Comparison of ENCODE assay signal across 10 cellular contexts in genomic region chr17:69015631-69016030, GRCh38. TPM values are rescaled to one million over a fixed set of nuclear protein-coding genes. Genes with fewer than 3 reads are reported as not detected.
"Had no signal": no experiment of that assay in that cellular context is flagged by ENCODE, and none has a peak within 500 bp of the region (broad histone marks: within the 10 kb centered on the region; RNA-seq: fewer than 3 reads in every experiment).

No MANE protein-coding gene starts in this region.

- DNase-seq: IMR-90, KBM-7, KG1 had no signal

- H3K27ac ChIP-seq: HL-60, KMS-11 had no signal

- H3K4me3 ChIP-seq: K562 had no signal

- H3K9ac ChIP-seq: KMS-11 had no signal

- H3K4me2 ChIP-seq: KMS-11 had no signal

- FAIRE-seq: HTR-8/SVneo, K562 had no signal

- ATAC-seq: K562 had no signal

RNA-seq across cellular contexts. Expression of gene ABCA9, which starts 45.1 kb away (rescaled TPM):
- total RNA-seq: HT-29, HT1080 had no signal
- polyA plus RNA-seq: IgD-negative memory B cell, IMR-90, K562 had no signal
